ENCODE assay signal across 13 cellular contexts in genomic region chr6:77292564-77293546, GRCh38.
DNase-seq lines count a peak whose midpoint lies in the region; ATAC-seq and TF ChIP-seq lines count a peak whose summit lies in the region.
"Had no signal": no experiment of that assay in that cellular context is flagged by ENCODE, and none has a peak within 500 bp of the region (broad histone marks: within the 10 kb centered on the region; RNA-seq: fewer than 3 reads in every experiment).

No MANE protein-coding gene starts in this region.

- POLR2A ChIA-PET in AG04449 (lab: Yijun Ruan, JAX), result interaction anchor here (0.8 kb wide), 1 partner anchor 259 kb away, joined by 3 read pairs; no protein-coding TSS in a partner anchor

- H3K4me1 Mint-ChIP-seq in natural killer cell treated with Interleukin-12 subunit alpha and Interleukin-12 subunit beta and Interleukin-15 and Interleukin-18, amount 100 ng/mL, for 72 hours (ENCODE audit: low read depth in 2 of 2), result no peaks in the 10 kb centered on the region
- H3K4me1 Mint-ChIP-seq: H9 had no signal

- H3K27me3 ChIP-seq in breast epithelium (no peaks in the 10 kb centered on the region), sigmoid colon (no peaks in the 10 kb centered on the region)
- H3K27me3 ChIP-seq: BLaER1, ovary had no signal

- TF ChIP-seq EP300 in sigmoid colon (IDR thresholded peaks at IDR 0.05), result no peak

- no peak for ATAC-seq in natural killer cell treated with Interleukin-12 subunit alpha and Interleukin-12 subunit beta and Interleukin-15 and Interleukin-18, amount 100 ng/mL, for 72 hours
- ATAC-seq: activated naive CD4-positive, alpha-beta T cell treated with anti-CD3 and anti-CD28 coated beads, Interleukin-2, amount 50 U/mL, for 72 hours had no signal

- H3K9me3 Mint-ChIP-seq in natural killer cell treated with Interleukin-12 subunit alpha and Interleukin-12 subunit beta and Interleukin-15 and Interleukin-18, amount 100 ng/mL, for 72 hours, result peaks cover 3% of the 10 kb centered on the region
- H3K9me3 Mint-ChIP-seq: activated naive CD4-positive, alpha-beta T cell treated with anti-CD3 and anti-CD28 coated beads, Interleukin-2, amount 50 U/mL, for 72 hours; H9 had no signal

- no peaks in the 10 kb centered on the region for H3K36me3 Mint-ChIP-seq in natural killer cell treated with Interleukin-12 subunit alpha and Interleukin-12 subunit beta and Interleukin-15 and Interleukin-18, amount 100 ng/mL, for 72 hours
- H3K36me3 Mint-ChIP-seq: activated naive CD4-positive, alpha-beta T cell treated with anti-CD3 and anti-CD28 coated beads, Interleukin-2, amount 50 U/mL, for 72 hours had no signal

- H3K4me3 Mint-ChIP-seq in natural killer cell treated with Interleukin-12 subunit alpha and Interleukin-12 subunit beta and Interleukin-15 and Interleukin-18, amount 100 ng/mL, for 72 hours, result no peak overlapping the region
- H3K4me3 Mint-ChIP-seq: H9 had no signal

- no peaks in the 10 kb centered on the region for H3K9me3 ChIP-seq in breast epithelium
- no peaks in the 10 kb centered on the region for H3K9me3 ChIP-seq in sigmoid colon
- H3K9me3 ChIP-seq: BLaER1, ovary had no signal

- H3K4me1 ChIP-seq in breast epithelium (no peaks in the 10 kb centered on the region), sigmoid colon (no peaks in the 10 kb centered on the region)
- H3K4me1 ChIP-seq: BLaER1 had no signal

- intact Hi-C loops in breast epithelium (cut with DNase I; ENCODE audit: low total_unique reads) (no loop called here), sigmoid colon (cut with DNase I) (no loop called here)

- CTCF ChIA-PET in AG04449 (lab: Yijun Ruan, JAX), result interaction anchor here (0.9 to 1.0 kb wide), 2 partner anchors 165 to 171 kb away, joined by 3 read pairs; partner anchors contain the start of gene HTR1B

- DNase-seq in AG04449 (ENCODE audit: low read depth, low spot score), result peak; percentile 63
- DNase-seq in KG1 (lab: John Stamatoyannopoulos, UW), result peak; percentile 4
- no peak for DNase-seq in breast epithelium (ENCODE audit: low spot score in 2 of 2)
- DNase-seq in kidney tubule cell (ENCODE audit: low spot score), result peak; percentile 51
- no peak for DNase-seq in activated CD4-positive, alpha-beta T cell treated with anti-CD3 and anti-CD28 coated beads, Interleukin-2, amount 50 U/mL, for 48 hours
- no peak for DNase-seq in NCI-H1417 treated with DMSO at 0.1 percent for 48 hours (lab: John Stamatoyannopoulos, UW)
- no peak for DNase-seq in sigmoid colon
- no peak for DNase-seq in natural killer cell treated with Interleukin-12 subunit alpha and Interleukin-12 subunit beta and Interleukin-15 and Interleukin-18, amount 100 ng/mL, for 72 hours (ENCODE audit: low spot score)
- DNase-seq: activated CD4-positive, CD25-positive, alpha-beta regulatory T cell; H9; ovary had no signal

- H3K36me3 ChIP-seq in breast epithelium (no peaks in the 10 kb centered on the region), sigmoid colon (no peaks in the 10 kb centered on the region)
- H3K36me3 ChIP-seq: BLaER1, ovary had no signal

- no peaks in the 10 kb centered on the region for H3K27me3 Mint-ChIP-seq in natural killer cell treated with Interleukin-12 subunit alpha and Interleukin-12 subunit beta and Interleukin-15 and Interleukin-18, amount 100 ng/mL, for 72 hours

- TF ChIP-seq POLR2A in breast epithelium (IDR thresholded peaks at IDR 0.05) (no peak), sigmoid colon (IDR thresholded peaks at IDR 0.05) (no peak)

- TF ChIP-seq CTCF in AG04449 (IDR thresholded peaks at IDR 0.05; ENCODE audit: insufficient read depth, low read length, missing control alignments) (no peak), breast epithelium (IDR thresholded peaks at IDR 0.05) (no peak), sigmoid colon (IDR thresholded peaks at IDR 0.05) (no peak)

- peak overlapping the region; percentile 34 to 60 for H3K27ac ChIP-seq in breast epithelium
- no peak overlapping the region for H3K27ac ChIP-seq in sigmoid colon
- H3K27ac ChIP-seq: BLaER1, ovary had no signal

- H3K4me3 ChIP-seq in AG04449 (ENCODE audit: low read depth, low read length) (no peak overlapping the region), breast epithelium (no peak overlapping the region), sigmoid colon (no peak overlapping the region)
- H3K4me3 ChIP-seq: BLaER1, ovary had no signal

- no peak overlapping the region for H3K27ac Mint-ChIP-seq in natural killer cell treated with Interleukin-12 subunit alpha and Interleukin-12 subunit beta and Interleukin-15 and Interleukin-18, amount 100 ng/mL, for 72 hours
- H3K27ac Mint-ChIP-seq: activated naive CD4-positive, alpha-beta T cell treated with anti-CD3 and anti-CD28 coated beads, Interleukin-2, amount 50 U/mL, for 72 hours; H9 had no signal

- 54 to 69% methylated on average over 7 of the region's 7 CpGs for WGBS in sigmoid colon, 2 donors

Comparison
In these comparisons a context has a peak if more than half of its experiments do, and no peak if none do; other contexts are left out.
1. DNase-seq: peak in AG04449 (single experiment), KG1 (single experiment) and kidney tubule cell (single experiment); none in breast epithelium (0 of 2), activated CD4-positive, alpha-beta T cell treated with anti-CD3 and anti-CD28 coated beads, Interleukin-2, amount 50 U/mL, for 48 hours (0 of 2), NCI-H1417 treated with DMSO at 0.1 percent for 48 hours (single experiment), sigmoid colon (single experiment) and natural killer cell treated with Interleukin-12 subunit alpha and Interleukin-12 subunit beta and Interleukin-15 and Interleukin-18, amount 100 ng/mL, for 72 hours (single experiment).
2. H3K27ac ChIP-seq: peak in breast epithelium (2 of 2); none in sigmoid colon (0 of 4).